In genomic region chr1:44676484-44677200, GRCh38 we compare ENCODE assay signal across 12 cellular contexts. TPM values are rescaled to one million over a fixed set of nuclear protein-coding genes. Genes with fewer than 3 reads are reported as not detected.
DNase-seq lines count a peak whose midpoint lies in the region; ATAC-seq and TF ChIP-seq lines count a peak whose summit lies in the region.
"Had no signal": no experiment of that assay in that cellular context is flagged by ENCODE, and none has a peak within 500 bp of the region (broad histone marks: within the 10 kb centered on the region; RNA-seq: fewer than 3 reads in every experiment).

No MANE protein-coding gene starts in this region.

- H3K36me3 ChIP-seq in PC-3 (ENCODE audit: low read depth, low read length), result no peaks in the 10 kb centered on the region
- H3K36me3 ChIP-seq: pancreas had no signal

- DNase-seq in DMS153 (lab: John Stamatoyannopoulos, UW), result peak; percentile 52
- DNase-seq in DMS153 treated with DMSO at 0.1 percent for 48 hours (lab: John Stamatoyannopoulos, UW; ENCODE audit: unreplicated experiment), result no peak
- peak; percentile 50 for DNase-seq in PC-3
- DNase-seq in fibroblast of mammary gland (ENCODE audit: low read depth), result peak; percentile 79
- no peak for DNase-seq in substantia nigra (lab: John Stamatoyannopoulos, UW)
- DNase-seq in activated T-cell treated with anti-CD3 and anti-CD28 coated beads, Interleukin-2, amount 50 U/mL, for 4 hours, result no peak
- DNase-seq in activated CD4-positive, alpha-beta T cell treated with anti-CD3 and anti-CD28 coated beads, Interleukin-2, amount 10 ng/mL, durations not matched to agents 7 days and 5 days, result no peak
- DNase-seq: activated T-cell treated with anti-CD3 and anti-CD28 coated beads, Interleukin-2, amount 50 U/mL, for 24 hours had no signal

- TF ChIP-seq CTCF in PC-3 (conservative IDR thresholded peaks at IDR 0.05; ENCODE audit: low read depth, low read length) (no peak), fibroblast of mammary gland (conservative IDR thresholded peaks at IDR 0.05; ENCODE audit: control insufficient read depth, insufficient read depth, low read depth, low read length) (no peak)

- H3K79me2 ChIP-seq in PC-3 (ENCODE audit: low read length), result no peaks in the 10 kb centered on the region

- H3K4me1 ChIP-seq in PC-3 (ENCODE audit: insufficient read depth, low read length), result peaks cover 41% of the 10 kb centered on the region

- H3K36me3 Mint-ChIP-seq in activated T-cell treated with anti-CD3 and anti-CD28 coated beads, Interleukin-2, amount 50 U/mL, for 4 hours (ENCODE audit: insufficient read depth), result no peaks in the 10 kb centered on the region
- no peaks in the 10 kb centered on the region for H3K36me3 Mint-ChIP-seq in activated CD4-positive, alpha-beta T cell treated with anti-CD3 and anti-CD28 coated beads, Interleukin-2, amount 10 ng/mL, durations not matched to agents 7 days and 5 days (ENCODE audit: low read depth)

- 0 out of 2 replicates have a peak overlapping the region, but pooled peaks have one; percentile 12 for H2AFZ ChIP-seq in PC-3 (ENCODE audit: low read length)

- CTCF ChIA-PET in PC-3 (lab: Charles Lee), result no interaction called here
- CTCF ChIA-PET in activated CD4-positive, alpha-beta T cell treated with anti-CD3 and anti-CD28 coated beads, Interleukin-2, amount 10 ng/mL, durations not matched to agents 7 days and 5 days (lab: Charles Lee), result interaction anchor here (0.9 to 3.3 kb wide), 6 partner anchors 11 to 34 kb away, joined by 3 to 17 read pairs (median 4); no protein-coding TSS in a partner anchor

- no peak overlapping the region for H3K27ac Mint-ChIP-seq in activated CD4-positive, alpha-beta T cell treated with anti-CD3 and anti-CD28 coated beads, Interleukin-2, amount 10 ng/mL, durations not matched to agents 7 days and 5 days
- H3K27ac Mint-ChIP-seq: activated T-cell treated with anti-CD3 and anti-CD28 coated beads, Interleukin-2, amount 50 U/mL, for 24 hours had no signal

- H3K27me3 Mint-ChIP-seq in activated T-cell treated with anti-CD3 and anti-CD28 coated beads, Interleukin-2, amount 50 U/mL, for 4 hours (ENCODE audit: low read depth), result no peaks in the 10 kb centered on the region
- no peaks in the 10 kb centered on the region for H3K27me3 Mint-ChIP-seq in activated CD4-positive, alpha-beta T cell treated with anti-CD3 and anti-CD28 coated beads, Interleukin-2, amount 10 ng/mL, durations not matched to agents 7 days and 5 days
- H3K27me3 Mint-ChIP-seq: activated T-cell treated with anti-CD3 and anti-CD28 coated beads, Interleukin-2, amount 50 U/mL, for 24 hours had no signal

- H3F3A ChIP-seq in PC-3 (ENCODE audit: low read length, unreplicated experiment), result peaks cover 3% of the 10 kb centered on the region

- H3K4me1 Mint-ChIP-seq in activated T-cell treated with anti-CD3 and anti-CD28 coated beads, Interleukin-2, amount 50 U/mL, for 4 hours (ENCODE audit: low read depth), result peaks cover 25% of the 10 kb centered on the region
- H3K4me1 Mint-ChIP-seq in activated CD4-positive, alpha-beta T cell treated with anti-CD3 and anti-CD28 coated beads, Interleukin-2, amount 10 ng/mL, durations not matched to agents 7 days and 5 days, result peaks cover 29% of the 10 kb centered on the region

- BruUV-seq in PC-3 (replicated peaks; lab: Mats Ljungman, UMichigan), result no TSS peak

- POLR2A ChIA-PET in PC-3 (lab: Charles Lee; ENCODE audit: unreplicated experiment), result interaction anchor here (0.6 kb wide), 2 partner anchors 13 to 45 kb away, joined by 3 read pairs; no protein-coding TSS in a partner anchor
- POLR2A ChIA-PET in activated CD4-positive, alpha-beta T cell treated with anti-CD3 and anti-CD28 coated beads, Interleukin-2, amount 10 ng/mL, durations not matched to agents 7 days and 5 days (lab: Charles Lee), result no interaction called here

- peak overlapping the region; percentile 13 for H3K4me2 ChIP-seq in PC-3 (ENCODE audit: low read length)

- no peak overlapping the region for H3K4me3 Mint-ChIP-seq in activated T-cell treated with anti-CD3 and anti-CD28 coated beads, Interleukin-2, amount 50 U/mL, for 4 hours
- no peak overlapping the region for H3K4me3 Mint-ChIP-seq in activated CD4-positive, alpha-beta T cell treated with anti-CD3 and anti-CD28 coated beads, Interleukin-2, amount 10 ng/mL, durations not matched to agents 7 days and 5 days
- H3K4me3 Mint-ChIP-seq: activated T-cell treated with anti-CD3 and anti-CD28 coated beads, Interleukin-2, amount 50 U/mL, for 24 hours had no signal

- H3K9me3 Mint-ChIP-seq in activated T-cell treated with anti-CD3 and anti-CD28 coated beads, Interleukin-2, amount 50 U/mL, for 4 hours, result no peaks in the 10 kb centered on the region
- H3K9me3 Mint-ChIP-seq in activated CD4-positive, alpha-beta T cell treated with anti-CD3 and anti-CD28 coated beads, Interleukin-2, amount 10 ng/mL, durations not matched to agents 7 days and 5 days, result no peaks in the 10 kb centered on the region
- H3K9me3 Mint-ChIP-seq: activated T-cell treated with anti-CD3 and anti-CD28 coated beads, Interleukin-2, amount 50 U/mL, for 24 hours had no signal

- no peaks in the 10 kb centered on the region for H4K20me1 ChIP-seq in PC-3 (ENCODE audit: low read length)

- intact Hi-C loops in PC-3 (cut with micrococcal nuclease), result loop anchor here (1.0 kb wide), 1 partner anchor 21 kb away; no protein-coding TSS in a partner anchor

- H3K27me3 ChIP-seq in PC-3 (ENCODE audit: low read length), result no peaks in the 10 kb centered on the region
- H3K27me3 ChIP-seq: pancreas had no signal

- no peaks in the 10 kb centered on the region for H3K9me2 ChIP-seq in PC-3 (replicated peaks; ENCODE audit: low read length)

- H3K9ac ChIP-seq in PC-3 (ENCODE audit: low read length), result no peak overlapping the region

- no peaks in the 10 kb centered on the region for H3K9me3 ChIP-seq in PC-3 (ENCODE audit: low read length)
- H3K9me3 ChIP-seq: pancreas had no signal

- H3K27ac ChIP-seq in PC-3 (ENCODE audit: low read length) (peak overlapping the region; percentile 35), substantia nigra (ENCODE audit: low read depth, low read length, poor library complexity, severe bottlenecking) (peak overlapping the region; percentile 1)

- no peak for ATAC-seq in PC-3
- ATAC-seq in activated T-cell treated with anti-CD3 and anti-CD28 coated beads, Interleukin-2, amount 50 U/mL, for 4 hours, result no peak
- ATAC-seq in HG02623 (IDR thresholded peaks at IDR 0.05; ENCODE audit: unreplicated experiment), result no peak
- ATAC-seq: pancreas had no signal

- no peak overlapping the region for H3K4me3 ChIP-seq in PC-3 (ENCODE audit: low read length)
- no peak overlapping the region for H3K4me3 ChIP-seq in fibroblast of mammary gland (ENCODE audit: control insufficient read depth, low read depth, low read length)
- H3K4me3 ChIP-seq: pancreas had no signal

RNA-seq across cellular contexts. Expression of gene ARMH1, which starts 2.1 kb away (rescaled TPM):
- total RNA-seq in PC-3 (2014; rRNA removed), result 0.15 TPM in 1 of 2 replicates, not detected in the other
- total RNA-seq in activated T-cell treated with anti-CD3 and anti-CD28 coated beads, Interleukin-2, amount 50 U/mL, for 4 hours, result 10 to 100 TPM; 29.4 to 57.2 (median 49.5) TPM
- 10 to 100 TPM; 47.4 to 50.7 TPM for total RNA-seq in activated CD4-positive, alpha-beta T cell treated with anti-CD3 and anti-CD28 coated beads, Interleukin-2, amount 10 ng/mL, durations not matched to agents 7 days and 5 days
- total RNA-seq: A172 had no signal

RNA-seq across cellular contexts. Expression of gene TMEM53, which starts 2.4 kb away (rescaled TPM):
- total RNA-seq in PC-3 (2014; rRNA removed), result 9.3 and 12.0 TPM in 2 replicates
- total RNA-seq in activated T-cell treated with anti-CD3 and anti-CD28 coated beads, Interleukin-2, amount 50 U/mL, for 4 hours, result 1 to 10 TPM; 1.8 to 3.6 (median 2.2) TPM
- 1 to 10 TPM; 3.0 to 3.5 TPM for total RNA-seq in activated CD4-positive, alpha-beta T cell treated with anti-CD3 and anti-CD28 coated beads, Interleukin-2, amount 10 ng/mL, durations not matched to agents 7 days and 5 days

RNA-seq across cellular contexts. Expression of gene RNU5D-1, which starts 54.3 kb away (rescaled TPM):
- not detected in 2 replicates for total RNA-seq in PC-3 (2014; rRNA removed)
- not detected for total RNA-seq in activated T-cell treated with anti-CD3 and anti-CD28 coated beads, Interleukin-2, amount 50 U/mL, for 4 hours
- total RNA-seq in activated CD4-positive, alpha-beta T cell treated with anti-CD3 and anti-CD28 coated beads, Interleukin-2, amount 10 ng/mL, durations not matched to agents 7 days and 5 days, result not detected
- total RNA-seq: A172, pancreas, temporal lobe had no signal

Comparison
In these comparisons a context has a peak if more than half of its experiments do, and no peak if none do; other contexts are left out.
1. DNase-seq: peak in DMS153 (single experiment), PC-3 (single experiment) and fibroblast of mammary gland (single experiment); none in DMS153 treated with DMSO at 0.1 percent for 48 hours (single experiment), substantia nigra (0 of 49), activated T-cell treated with anti-CD3 and anti-CD28 coated beads, Interleukin-2, amount 50 U/mL, for 4 hours (single experiment) and activated CD4-positive, alpha-beta T cell treated with anti-CD3 and anti-CD28 coated beads, Interleukin-2, amount 10 ng/mL, durations not matched to agents 7 days and 5 days (single experiment).
2. RNA of gene ARMH1, which starts 2.1 kb away (total RNA-seq): 47.4 to 50.7 TPM in activated CD4-positive, alpha-beta T cell treated with anti-CD3 and anti-CD28 coated beads, Interleukin-2, amount 10 ng/mL, durations not matched to agents 7 days and 5 days and 29.4 to 57.2 TPM in activated T-cell treated with anti-CD3 and anti-CD28 coated beads, Interleukin-2, amount 50 U/mL, for 4 hours; 0.15 TPM in PC-3; every median in the first group is over 10 times any median in the second.